1 cellular context compared by ENCODE assay signal in genomic region chr3:124592658-124593441, GRCh38.
A peak's percentile ranks its signal among the peaks of the same experiment; 100 is the strongest.
TF ChIP-seq lines count a peak whose summit lies in the region.

No MANE protein-coding gene starts in this region.

TF ChIP-seq in HepG2, 621 proteins besides CTCF, POLR2A, EP300 and RAD21 (continued from another document):
- TF ChIP-seq TEAD3 (CRISPR knock-in tag; optimal IDR thresholded peaks at IDR 0.05; ENCODE audit: borderline replicate concordance) = peak; percentile 25
- TF ChIP-seq PATZ1 (CRISPR knock-in tag; IDR thresholded peaks at IDR 0.05) = 0 out of 2 replicates have a peak, but pooled peaks have one; percentile 13
- 0 out of 2 replicates have a peak, but pooled peaks have one; percentile 1 for TF ChIP-seq ZBTB7B (CRISPR knock-in tag; IDR thresholded peaks at IDR 0.05)
